ENCODE assay signal across 8 cellular contexts in the genomic region with DNA sequence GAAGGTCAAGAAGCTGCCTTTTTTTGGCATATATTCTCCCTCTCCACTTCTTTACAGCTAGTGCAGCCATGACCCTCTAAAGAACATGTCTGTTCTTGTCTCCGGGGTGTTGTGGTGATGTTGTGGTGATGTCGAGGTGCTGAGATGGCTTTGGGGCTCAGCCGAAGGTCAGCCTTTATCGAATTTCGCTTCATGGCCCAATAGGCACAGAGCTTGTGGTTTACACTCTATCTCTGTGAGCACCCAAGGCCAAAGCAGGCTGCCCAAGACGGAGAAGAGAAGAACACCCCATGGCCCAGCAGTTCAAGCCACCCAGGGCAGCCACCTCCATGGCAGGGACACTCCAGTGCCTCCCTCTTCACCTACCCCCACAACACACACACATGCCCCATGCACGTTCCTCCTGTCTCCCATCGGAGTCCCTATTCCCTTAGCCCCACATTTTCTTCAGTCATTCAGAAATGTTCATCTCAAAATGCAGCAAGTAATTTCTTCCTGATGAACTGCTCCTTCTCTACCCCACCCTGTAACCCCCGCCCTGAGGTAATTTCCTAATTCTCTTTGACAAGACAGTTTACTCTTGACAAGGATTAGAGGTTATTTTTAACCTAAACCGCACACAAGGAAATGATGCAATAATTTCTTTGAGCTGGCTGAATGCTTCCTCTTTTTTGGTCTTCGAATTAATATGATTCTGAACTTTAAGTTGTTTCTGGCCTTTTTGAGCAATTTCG. TPM values are rescaled to one million over a fixed set of nuclear protein-coding genes. Genes with fewer than 3 reads are reported as not detected.
DNase-seq lines count a peak whose midpoint lies in the region; ATAC-seq and TF ChIP-seq lines count a peak whose summit lies in the region.

No MANE protein-coding gene starts in this region.

- no peak overlapping the region for H3K4me3 ChIP-seq in dorsolateral prefrontal cortex

- peak overlapping the region; percentile 22 for H3K4me3 Mint-ChIP-seq in activated T-cell treated with anti-CD3 and anti-CD28 coated beads, Interleukin-2, amount 50 U/mL, for 4 hours
- H3K4me3 Mint-ChIP-seq in chondrocyte (ENCODE audit: unreplicated experiment) = no peak overlapping the region

- peaks cover 21% of the 10 kb centered on the region for H3K4me1 Mint-ChIP-seq in activated T-cell treated with anti-CD3 and anti-CD28 coated beads, Interleukin-2, amount 50 U/mL, for 4 hours (ENCODE audit: low read depth)
- H3K4me1 Mint-ChIP-seq in chondrocyte (ENCODE audit: low read depth) = peaks cover 43% of the 10 kb centered on the region

- no peak for DNase-seq in activated T-cell treated with anti-CD3 and anti-CD28 coated beads, Interleukin-2, amount 50 U/mL, for 4 hours
- no peak for DNase-seq in activated T-cell treated with anti-CD3 and anti-CD28 coated beads for 4 hours
- peak; percentile 39 for DNase-seq in HCEC 1CT
- peak; percentile 42 for DNase-seq in M059J (ENCODE audit: low read depth)
- DNase-seq in chondrocyte (ENCODE audit: low spot score) = no peak
- DNase-seq in HUDEP-2 (lab: John Stamatoyannopoulos, UW; ENCODE audit: unreplicated experiment in 76 of 76) = no peak
- no peak for DNase-seq in dorsolateral prefrontal cortex
- no peak for DNase-seq in foreskin melanocyte

- no peaks in the 10 kb centered on the region for H3K9me3 Mint-ChIP-seq in activated T-cell treated with anti-CD3 and anti-CD28 coated beads, Interleukin-2, amount 50 U/mL, for 4 hours
- H3K9me3 Mint-ChIP-seq in chondrocyte (ENCODE audit: low read depth) = no peaks in the 10 kb centered on the region

- TF ChIP-seq CTCF in chondrocyte (IDR thresholded peaks at IDR 0.05) (no peak), dorsolateral prefrontal cortex (IDR thresholded peaks at IDR 0.05 in 54 of 56, conservative IDR thresholded peaks at IDR 0.05 in 2 of 56; ENCODE audit: low read depth in 1 of 56, partially characterized antibody in 56 of 56) (no peak)

- H3K27ac ChIP-seq in dorsolateral prefrontal cortex = no peak overlapping the region

- peaks cover 3% of the 10 kb centered on the region for H3K27me3 Mint-ChIP-seq in activated T-cell treated with anti-CD3 and anti-CD28 coated beads, Interleukin-2, amount 50 U/mL, for 4 hours (ENCODE audit: low read depth)
- H3K27me3 Mint-ChIP-seq in chondrocyte (ENCODE audit: low read depth) = no peaks in the 10 kb centered on the region

- H3K27me3 ChIP-seq in dorsolateral prefrontal cortex = no peaks in the 10 kb centered on the region

- peak overlapping the region; percentile 18 for H3K27ac Mint-ChIP-seq in chondrocyte (ENCODE audit: unreplicated experiment)

- intact Hi-C loops in dorsolateral prefrontal cortex (cut with DNase I) = no loop called here

- ATAC-seq in activated T-cell treated with anti-CD3 and anti-CD28 coated beads, Interleukin-2, amount 50 U/mL, for 4 hours = peak in 1 of 2 donors; percentile 35

- H3K36me3 Mint-ChIP-seq in activated T-cell treated with anti-CD3 and anti-CD28 coated beads, Interleukin-2, amount 50 U/mL, for 4 hours (ENCODE audit: insufficient read depth) = no peaks in the 10 kb centered on the region
- no peaks in the 10 kb centered on the region for H3K36me3 Mint-ChIP-seq in chondrocyte (ENCODE audit: low read depth)

RNA-seq across cellular contexts. Expression of gene ADRB1, which starts 18.6 kb away (rescaled TPM):
- under 1 TPM in 2 of 3 donors, not detected in 1; 0.05 to 0.20 TPM for total RNA-seq in activated T-cell treated with anti-CD3 and anti-CD28 coated beads, Interleukin-2, amount 50 U/mL, for 4 hours
- 0.12 and 0.52 TPM in 2 replicates for total RNA-seq in M059J (2014; rRNA removed; shearing (Covaris generic))
- total RNA-seq in chondrocyte (0.07 to 0.65 TPM (median 0.15 TPM) in 3 replicates), dorsolateral prefrontal cortex (10 to 100 TPM in 119 of 120 experiments, 1 to 10 TPM in 1; 7.9 to 37.2 (median 21.1) TPM)

Comparison
In these comparisons a context has a peak if more than half of its experiments do, and no peak if none do; other contexts are left out.
1. DNase-seq: peak in HCEC 1CT (single experiment) and M059J (single experiment); none in activated T-cell treated with anti-CD3 and anti-CD28 coated beads, Interleukin-2, amount 50 U/mL, for 4 hours (single experiment), activated T-cell treated with anti-CD3 and anti-CD28 coated beads for 4 hours (single experiment), chondrocyte (single experiment), HUDEP-2 (0 of 76), dorsolateral prefrontal cortex (0 of 10) and foreskin melanocyte (single experiment).